18 cellular contexts compared by ENCODE assay signal in the genomic region with DNA sequence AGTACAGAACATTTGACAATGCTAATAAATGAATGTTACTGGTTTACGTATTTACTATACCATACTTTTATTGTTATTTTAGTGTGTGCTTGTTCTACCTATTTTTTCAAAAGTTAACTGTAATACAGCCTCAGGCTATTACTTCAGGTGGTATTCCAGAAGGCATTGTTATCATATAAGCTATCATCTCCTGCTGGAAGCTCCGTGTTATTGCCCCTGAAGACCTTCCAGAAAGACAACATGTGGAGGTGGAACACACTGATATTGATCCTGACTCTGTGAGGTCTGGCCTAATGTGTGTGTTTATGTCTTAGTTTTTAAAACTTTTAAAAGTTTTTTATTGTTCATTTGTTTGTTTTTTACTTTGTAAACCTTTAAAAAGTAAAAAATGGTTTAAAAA.
DNase-seq lines count a peak whose midpoint lies in the region; ATAC-seq and TF ChIP-seq lines count a peak whose summit lies in the region.
"Had no signal": no experiment of that assay in that cellular context is flagged by ENCODE, and none has a peak within 500 bp of the region (broad histone marks: within the 10 kb centered on the region; RNA-seq: fewer than 3 reads in every experiment).

No MANE protein-coding gene starts in this region.

- H3K79me2 ChIP-seq in H9 (ENCODE audit: insufficient read depth, low read length), result no peaks in the 10 kb centered on the region

- H3K23me2 ChIP-seq in H9 (ENCODE audit: insufficient read length, low read depth, low read length, poor library complexity, severe bottlenecking), result no peaks in the 10 kb centered on the region

- no peak overlapping the region for H2BK20ac ChIP-seq in H9 (ENCODE audit: low read depth, low read length, poor library complexity, severe bottlenecking)

- H3K9me3 ChIP-seq in BE2C (no peaks in the 10 kb centered on the region), H9 (ENCODE audit: control insufficient read depth, low read depth, low read length) (no peaks in the 10 kb centered on the region), endodermal cell (ENCODE audit: control insufficient read depth, low read length) (no peaks in the 10 kb centered on the region), colonic mucosa (no peaks in the 10 kb centered on the region)
- H3K9me3 ChIP-seq: A549, BLaER1, HAP-1 had no signal

- no peak overlapping the region for H3K18ac ChIP-seq in H9 (ENCODE audit: insufficient read length, low read depth, low read length)

- no peak overlapping the region for H3K56ac ChIP-seq in H9 (ENCODE audit: insufficient read length, low read depth, low read length)

- H2BK120ac ChIP-seq in H9 (ENCODE audit: low read depth, low read length, poor library complexity, severe bottlenecking), result no peak overlapping the region

- H4K5ac ChIP-seq in H9 (ENCODE audit: insufficient read length, low read depth, low read length), result no peak overlapping the region

- no peak overlapping the region for H3K4me3 Mint-ChIP-seq in H9
- H3K4me3 Mint-ChIP-seq in endodermal cell, result no peak overlapping the region
- no peak overlapping the region for H3K4me3 Mint-ChIP-seq in neural crest cell
- H3K4me3 Mint-ChIP-seq: CD14-positive monocyte; CD8-positive, alpha-beta T cell; IgD-negative memory B cell had no signal

- no peak overlapping the region for H2AK5ac ChIP-seq in H9 (ENCODE audit: insufficient read length, low read length)

- no peak overlapping the region for H3K4me3 ChIP-seq in BE2C (ENCODE audit: low read depth, low read length)
- H3K4me3 ChIP-seq in endodermal cell (ENCODE audit: low read length), result no peak overlapping the region
- H3K4me3 ChIP-seq in colonic mucosa, result no peak overlapping the region
- H3K4me3 ChIP-seq: A549, BLaER1, HAP-1 had no signal

- H3K36me3 Mint-ChIP-seq in H9 (ENCODE audit: insufficient read depth in 1 of 3, low read depth in 3 of 3), result no peaks in the 10 kb centered on the region
- H3K36me3 Mint-ChIP-seq in endodermal cell (ENCODE audit: low read depth), result no peaks in the 10 kb centered on the region
- H3K36me3 Mint-ChIP-seq in neural crest cell (ENCODE audit: low read depth), result peaks cover 8% of the 10 kb centered on the region
- H3K36me3 Mint-ChIP-seq: CD14-positive monocyte; CD8-positive, alpha-beta T cell; IgD-negative memory B cell had no signal

- H3K27ac ChIP-seq in H9 (ENCODE audit: insufficient read length, low read depth, low read length) (no peak overlapping the region), endodermal cell (ENCODE audit: low read depth, low read length) (no peak overlapping the region), colonic mucosa (no peak overlapping the region)
- H3K27ac ChIP-seq: A549, BLaER1 had no signal

- no peak overlapping the region for H3K4ac ChIP-seq in H9 (ENCODE audit: low read depth, low read length)

- H3K79me1 ChIP-seq in H9 (ENCODE audit: insufficient read depth, low read depth, low read length, poor library complexity, severe bottlenecking), result no peaks in the 10 kb centered on the region

- H2BK5ac ChIP-seq in H9 (ENCODE audit: insufficient read length, low read length), result no peak overlapping the region

- H3K27me3 Mint-ChIP-seq in H9 (ENCODE audit: low read depth) (no peaks in the 10 kb centered on the region), endodermal cell (ENCODE audit: insufficient read depth) (no peaks in the 10 kb centered on the region), neural crest cell (ENCODE audit: low read depth) (no peaks in the 10 kb centered on the region)
- H3K27me3 Mint-ChIP-seq: IgD-negative memory B cell had no signal

- H3K9ac ChIP-seq in H9 (ENCODE audit: extremely low read depth, insufficient read length, low read length) (no peak overlapping the region), endodermal cell (ENCODE audit: extremely low read depth, low read length, poor library complexity, severe bottlenecking) (no peak overlapping the region), colonic mucosa (ENCODE audit: low read depth in 2 of 2, low read length in 2 of 2) (no peak overlapping the region)
- H3K9ac ChIP-seq: BLaER1 had no signal

- no peaks in the 10 kb centered on the region for H3K4me1 ChIP-seq in BE2C
- no peaks in the 10 kb centered on the region for H3K4me1 ChIP-seq in H9 (ENCODE audit: insufficient read depth, low read length)
- H3K4me1 ChIP-seq in endodermal cell (ENCODE audit: control insufficient read depth, insufficient read depth, low read length), result no peaks in the 10 kb centered on the region
- H3K4me1 ChIP-seq in colonic mucosa, result no peaks in the 10 kb centered on the region
- H3K4me1 ChIP-seq: A549, BLaER1, HAP-1 had no signal

- H3K23ac ChIP-seq in H9 (ENCODE audit: insufficient read length, low read depth, low read length), result no peak overlapping the region

- H3K27me3 ChIP-seq in BE2C (no peaks in the 10 kb centered on the region), H9 (ENCODE audit: insufficient read depth, low read length) (no peaks in the 10 kb centered on the region), endodermal cell (ENCODE audit: control insufficient read depth, insufficient read depth, low read length, poor library complexity, severe bottlenecking) (no peaks in the 10 kb centered on the region), colonic mucosa (no peaks in the 10 kb centered on the region)
- H3K27me3 ChIP-seq: BLaER1 had no signal

- H3K27ac Mint-ChIP-seq in H9 (no peak overlapping the region), endodermal cell (no peak overlapping the region), neural crest cell (ENCODE audit: unreplicated experiment) (no peak overlapping the region)
- H3K27ac Mint-ChIP-seq: CD14-positive monocyte; CD8-positive, alpha-beta T cell; IgD-negative memory B cell had no signal

- no peak overlapping the region for H3K14ac ChIP-seq in H9 (ENCODE audit: insufficient read depth, low read length)

- H3K4me1 Mint-ChIP-seq in H9 (no peaks in the 10 kb centered on the region), endodermal cell (peaks cover 5% of the 10 kb centered on the region), neural crest cell (no peaks in the 10 kb centered on the region)
- H3K4me1 Mint-ChIP-seq: CD14-positive monocyte, IgD-negative memory B cell had no signal

- no peak overlapping the region for H4K8ac ChIP-seq in H9 (replicated peaks; ENCODE audit: insufficient read length, low read depth, low read length)

- no peaks in the 10 kb centered on the region for H3K9me3 Mint-ChIP-seq in H9
- no peaks in the 10 kb centered on the region for H3K9me3 Mint-ChIP-seq in endodermal cell
- H3K9me3 Mint-ChIP-seq in neural crest cell, result peaks cover 3% of the 10 kb centered on the region
- H3K9me3 Mint-ChIP-seq: CD8-positive, alpha-beta T cell had no signal

- no peak for TF ChIP-seq POLR2A in erythroblast (IDR thresholded peaks at IDR 0.05; ENCODE audit: low read length)

- H3K36me3 ChIP-seq in BE2C (no peaks in the 10 kb centered on the region), endodermal cell (ENCODE audit: control insufficient read depth, insufficient read depth, low read length) (no peaks in the 10 kb centered on the region), colonic mucosa (no peaks in the 10 kb centered on the region)
- H3K36me3 ChIP-seq: BLaER1, HAP-1 had no signal

- TF ChIP-seq CTCF in BE2C (IDR thresholded peaks at IDR 0.05; ENCODE audit: low read depth, low read length) (peak; percentile 21; the same call in 1 of the 2 replicates), H9 (conservative IDR thresholded peaks at IDR 0.05) (peak; percentile 41; the same call in 1 of the 3 replicates), endodermal cell (conservative IDR thresholded peaks at IDR 0.05) (peak; percentile 63), neural crest cell (conservative IDR thresholded peaks at IDR 0.05) (peak; percentile 10), colonic mucosa (IDR thresholded peaks at IDR 0.05) (no peak)

- no peak overlapping the region for H4K91ac ChIP-seq in H9 (ENCODE audit: insufficient read length, low read depth, low read length)

- H3T11ph ChIP-seq in H9 (ENCODE audit: low read length), result no peak overlapping the region

- H2BK12ac ChIP-seq in H9 (ENCODE audit: insufficient read length, low read depth, low read length), result no peak overlapping the region

- DNase-seq in BE2C, result no peak
- DNase-seq in H9, result no peak
- no peak for DNase-seq in endodermal cell
- no peak for DNase-seq in neural crest cell (ENCODE audit: low read depth, low spot score)
- DNase-seq in erythroblast (lab: John Stamatoyannopoulos, UW), result no peak
- DNase-seq in colonic mucosa, result no peak
- DNase-seq: AML-193; Calu3; CD8-positive, alpha-beta T cell; DMS79 treated with DMSO at 0.1 percent for 48 hours; GF-D8 had no signal

- H3K4me2 ChIP-seq in H9 (ENCODE audit: insufficient read depth, insufficient read length, low read length), result no peak overlapping the region
- H3K4me2 ChIP-seq: A549, BLaER1 had no signal

- WGBS in H9 (ENCODE audit: extremely low coverage, insufficient read length, low lambda C conversion rate), result no CpG with 5 or more reads among the region's 2 CpGs
- 63 to 80% methylated on average over 1 of the region's 2 CpGs for WGBS in endodermal cell (ENCODE audit: insufficient coverage in 1 of 2, insufficient read length in 1 of 2), 2 experiments

- H2AFZ ChIP-seq in H9 (ENCODE audit: low read length), result no peak overlapping the region

- intact Hi-C loops in colonic mucosa (cut with DNase I), result no loop called here

- H4K20me1 ChIP-seq in H9 (ENCODE audit: control insufficient read depth, insufficient read depth, insufficient read length), result no peaks in the 10 kb centered on the region
- H4K20me1 ChIP-seq: BLaER1 had no signal

- no peak for ATAC-seq in GM21526 (IDR thresholded peaks at IDR 0.05; ENCODE audit: low FRiP score, unreplicated experiment)
- ATAC-seq: A549; CD8-positive, alpha-beta T cell; HepG2 had no signal

- no peak overlapping the region for H2BK15ac ChIP-seq in H9 (ENCODE audit: low read depth, low read length)
